In the genomic region with DNA sequence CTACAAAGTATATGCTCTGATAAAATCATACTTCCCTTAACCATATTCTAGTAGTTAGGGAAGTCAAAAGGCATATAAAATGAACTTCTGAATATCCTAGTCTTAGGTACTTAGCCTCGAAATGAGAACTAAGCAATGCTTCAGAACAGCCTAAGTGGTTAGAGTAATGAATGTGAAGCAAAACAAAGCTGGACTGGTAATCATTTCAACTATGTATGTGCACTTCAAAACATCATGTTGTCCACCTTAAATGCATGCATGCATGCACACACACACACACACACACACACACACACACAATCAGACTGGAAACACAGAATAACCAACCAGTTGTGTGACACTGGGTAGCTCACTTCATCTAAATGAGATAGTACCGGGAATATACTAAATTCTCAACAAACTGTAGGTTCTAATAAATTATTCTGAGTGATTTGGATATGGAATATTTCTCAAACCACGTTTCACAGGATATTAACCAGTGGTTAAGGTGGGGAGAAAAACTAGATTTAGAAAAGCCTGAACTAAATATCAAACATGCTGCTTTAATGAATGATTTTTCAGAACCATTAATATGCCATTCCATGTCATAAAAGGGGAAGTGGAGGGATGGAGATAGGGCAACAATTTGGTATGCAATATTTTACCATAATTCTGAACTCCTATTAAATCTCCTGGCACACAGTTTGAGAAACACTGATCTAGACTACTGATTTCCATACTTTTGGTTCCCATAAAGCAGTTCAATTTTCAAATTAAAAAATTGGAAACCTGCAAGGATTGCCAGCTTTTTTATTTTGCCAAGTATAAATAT, we compare ENCODE assay signal across 21 cellular contexts. TPM values are rescaled to one million over a fixed set of nuclear protein-coding genes. Genes with fewer than 3 reads are reported as not detected.
DNase-seq lines count a peak whose midpoint lies in the region; ATAC-seq and TF ChIP-seq lines count a peak whose summit lies in the region.
"Had no signal": no experiment of that assay in that cellular context is flagged by ENCODE, and none has a peak within 500 bp of the region (broad histone marks: within the 10 kb centered on the region; RNA-seq: fewer than 3 reads in every experiment).

No MANE protein-coding gene starts in this region.

- WGBS in mesenchymal stem cell, result no CpG with 5 or more reads among the region's 3 CpGs

- H3K4me1 ChIP-seq in cardiac muscle cell (ENCODE audit: low read depth) (peaks cover 4% of the 10 kb centered on the region), mesenchymal stem cell (ENCODE audit: control insufficient read depth, insufficient read depth, low read depth, low read length) (peaks cover 5% of the 10 kb centered on the region)

- no peak overlapping the region for H4K91ac ChIP-seq in mesenchymal stem cell (ENCODE audit: low read length)

- H3K4me3 ChIP-seq in cardiac muscle cell (no peak overlapping the region), mesenchymal stem cell (ENCODE audit: insufficient read depth in 1 of 2, low read depth in 1 of 2, low read length in 2 of 2) (no peak overlapping the region)
- H3K4me3 ChIP-seq: A549, heart left ventricle, mucosa of descending colon, SK-N-MC, transverse colon had no signal

- no peak overlapping the region for H3K14ac ChIP-seq in mesenchymal stem cell (ENCODE audit: low read length in 2 of 2)

- no peaks in the 10 kb centered on the region for H3K79me1 ChIP-seq in mesenchymal stem cell (replicated peaks; ENCODE audit: low read length, poor library complexity, severe bottlenecking)

- H3K18ac ChIP-seq in mesenchymal stem cell (ENCODE audit: low read depth in 1 of 2, low read length in 2 of 2), result no peak overlapping the region

- H2AFZ ChIP-seq in mesenchymal stem cell (ENCODE audit: low read depth, low read length), result no peak overlapping the region

- H2AK5ac ChIP-seq in mesenchymal stem cell (ENCODE audit: low read length, severe bottlenecking), result no peak overlapping the region

- intact Hi-C loops in cardiac septum (cut with DNase I) (no loop called here), sciatic nerve (cut with DNase I) (no loop called here)

- no peak for ATAC-seq in sciatic nerve
- ATAC-seq: A549; activated CD4-positive, CD25-positive, alpha-beta regulatory T cell treated with anti-CD3 and anti-CD28 coated beads, Interleukin-2, amount 50 U/mL, for 24 hours; activated CD8-positive, alpha-beta T cell treated with anti-CD3 and anti-CD28 coated beads, Interleukin-2, amount 10 ng/mL, durations not matched to agents 7 days and 5 days; mucosa of descending colon; stimulated activated naive CD8-positive, alpha-beta T cell treated with anti-CD3 and anti-CD28 coated beads, Interleukin-15, amount 100 ng/mL, for 72 hours had no signal

- TF ChIP-seq CTCF in cardiac muscle cell (IDR thresholded peaks at IDR 0.05; ENCODE audit: low read depth, low read length) (no peak), VCaP (conservative IDR thresholded peaks at IDR 0.05) (no peak)

- no peaks in the 10 kb centered on the region for H3K36me3 ChIP-seq in cardiac muscle cell
- no peaks in the 10 kb centered on the region for H3K36me3 ChIP-seq in mesenchymal stem cell (ENCODE audit: control insufficient read depth in 1 of 2, insufficient read depth in 2 of 2, low read depth in 1 of 2, low read length in 2 of 2)
- H3K36me3 ChIP-seq: transverse colon had no signal

- no peak overlapping the region for H4K8ac ChIP-seq in mesenchymal stem cell (ENCODE audit: low read length)

- H3K9me3 ChIP-seq in cardiac muscle cell (ENCODE audit: low read depth), result no peaks in the 10 kb centered on the region
- H3K9me3 ChIP-seq in mesenchymal stem cell (ENCODE audit: control insufficient read depth, low read length), result no peaks in the 10 kb centered on the region
- H3K9me3 ChIP-seq: A549, heart left ventricle, mucosa of descending colon, transverse colon had no signal

- no peak overlapping the region for H3K4me2 ChIP-seq in mesenchymal stem cell (ENCODE audit: low read length, poor library complexity, severe bottlenecking)
- H3K4me2 ChIP-seq: A549 had no signal

- H3K9ac ChIP-seq in mesenchymal stem cell (ENCODE audit: low read length), result no peak overlapping the region

- no peak overlapping the region for H2BK15ac ChIP-seq in mesenchymal stem cell (ENCODE audit: low read depth, poor library complexity, severe bottlenecking)

- no peak overlapping the region for H2BK12ac ChIP-seq in mesenchymal stem cell (ENCODE audit: low read length in 2 of 2)

- DNase-seq in cardiac muscle cell (ENCODE audit: low read depth in 1 of 2, low spot score in 1 of 2) (no peak), cardiac septum (ENCODE audit: low spot score) (no peak), mesenchymal stem cell (no peak), sciatic nerve (ENCODE audit: low spot score) (no peak), SHP77 (lab: John Stamatoyannopoulos, UW) (no peak), H4 (ENCODE audit: low spot score) (no peak), foreskin melanocyte (no peak)
- DNase-seq: activated CD8-positive, alpha-beta T cell treated with anti-CD3 and anti-CD28 coated beads, Interleukin-2, amount 10 ng/mL, durations not matched to agents 7 days and 5 days; COR-L47; DMS79 treated with DMSO at 0.1 percent for 48 hours; heart left ventricle; mucosa of descending colon; NCI-H1436; NCI-H524; NK-92 treated with Interleukin-12 subunit alpha and Interleukin-12 subunit beta, amount 100 ng/mL, for 24 hours; stimulated activated naive CD8-positive, alpha-beta T cell treated with anti-CD3 and anti-CD28 coated beads, Interleukin-15, amount 100 ng/mL, for 72 hours; transverse colon had no signal

- H3K27me3 ChIP-seq in cardiac muscle cell, result no peaks in the 10 kb centered on the region
- H3K27me3 ChIP-seq in mesenchymal stem cell (ENCODE audit: control insufficient read depth in 1 of 2, insufficient read depth in 1 of 2, low read length in 2 of 2), result no peaks in the 10 kb centered on the region
- H3K27me3 ChIP-seq: heart left ventricle, transverse colon had no signal

- no peak overlapping the region for H3K23ac ChIP-seq in mesenchymal stem cell (ENCODE audit: low read length in 2 of 2)

- H2BK120ac ChIP-seq in mesenchymal stem cell (ENCODE audit: low read depth, low read length), result no peak overlapping the region

- H2BK5ac ChIP-seq in mesenchymal stem cell (ENCODE audit: low read depth, low read length, poor library complexity, severe bottlenecking), result no peak overlapping the region

- H3K27ac ChIP-seq in cardiac muscle cell, result peak overlapping the region; percentile 43
- H3K27ac ChIP-seq in VCaP, result peak overlapping the region; percentile 40
- H3K27ac ChIP-seq in mesenchymal stem cell (ENCODE audit: low read length, poor library complexity, severe bottlenecking), result peak overlapping the region; percentile 53
- H3K27ac ChIP-seq: A549, SK-N-MC, transverse colon had no signal

- no peak overlapping the region for H3K4ac ChIP-seq in mesenchymal stem cell (ENCODE audit: low read depth in 1 of 2, low read length in 2 of 2)

RNA-seq across cellular contexts. Expression of a gene that starts 19.5 kb away (rescaled TPM):
- 15.7 and 18.8 TPM in 2 replicates for total RNA-seq in cardiac muscle cell
- polyA plus RNA-seq in cardiac muscle cell, result 12.9 and 14.5 TPM in 2 replicates
- total RNA-seq in cardiac septum, result 74.5 TPM
- polyA plus RNA-seq in mesenchymal stem cell (2013, experiment 1 of 2), result 11.4 TPM
- 12.7 TPM for polyA plus RNA-seq in mesenchymal stem cell (2013, experiment 2 of 2)
- 19.9 TPM for total RNA-seq in sciatic nerve
- 6.3 and 6.6 TPM in 2 replicates for total RNA-seq in H4 (2014; rRNA removed; shearing (Covaris generic))

RNA-seq across cellular contexts. Expression of a gene that starts 19.6 kb away (rescaled TPM):
- total RNA-seq in cardiac muscle cell (31.4 and 34.9 TPM in 2 replicates), cardiac septum (14.0 TPM), sciatic nerve (26.2 TPM)
- polyA plus RNA-seq in cardiac muscle cell, result 33.2 and 44.6 TPM in 2 replicates
- polyA plus RNA-seq in mesenchymal stem cell (2013, experiment 1 of 2), result 22.4 TPM
- 22.5 TPM for polyA plus RNA-seq in mesenchymal stem cell (2013, experiment 2 of 2)
- 30.1 and 34.9 TPM in 2 replicates for total RNA-seq in H4 (2014; rRNA removed; shearing (Covaris generic))

RNA-seq across cellular contexts. Expression of a gene that starts 41.0 kb away (rescaled TPM):
- total RNA-seq in cardiac muscle cell (19.7 and 23.1 TPM in 2 replicates), cardiac septum (2.7 TPM), sciatic nerve (3.9 TPM)
- 15.7 and 17.0 TPM in 2 replicates for polyA plus RNA-seq in cardiac muscle cell
- 4.0 TPM for polyA plus RNA-seq in mesenchymal stem cell (2013, experiment 1 of 2)
- 4.3 TPM for polyA plus RNA-seq in mesenchymal stem cell (2013, experiment 2 of 2)
- 10.1 and 10.3 TPM in 2 replicates for total RNA-seq in H4 (2014; rRNA removed; shearing (Covaris generic))

RNA-seq across cellular contexts. Expression of a gene that starts 54.4 kb away (rescaled TPM):
- total RNA-seq in cardiac muscle cell (22.2 and 23.7 TPM in 2 replicates), cardiac septum (19.7 TPM), sciatic nerve (44.5 TPM)
- polyA plus RNA-seq in cardiac muscle cell, result 40.5 and 61.5 TPM in 2 replicates
- polyA plus RNA-seq in mesenchymal stem cell (2013, experiment 1 of 2), result 70.7 TPM
- 66.4 TPM for polyA plus RNA-seq in mesenchymal stem cell (2013, experiment 2 of 2)
- total RNA-seq in H4 (2014; rRNA removed; shearing (Covaris generic)), result 10.2 and 12.8 TPM in 2 replicates
